13 cellular contexts compared by ENCODE assay signal in genomic region chr21:46064870-46065214, GRCh38. TPM values are rescaled to one million over a fixed set of nuclear protein-coding genes. Genes with fewer than 3 reads are reported as not detected.
DNase-seq lines count a peak whose midpoint lies in the region; ATAC-seq and TF ChIP-seq lines count a peak whose summit lies in the region.
"Had no signal": no experiment of that assay in that cellular context is flagged by ENCODE, and none has a peak within 500 bp of the region (broad histone marks: within the 10 kb centered on the region; RNA-seq: fewer than 3 reads in every experiment).

No MANE protein-coding gene starts in this region.

- H3K27me3 Mint-ChIP-seq in chondrocyte (ENCODE audit: low read depth) = no peaks in the 10 kb centered on the region

- H3K27ac ChIP-seq in HEK293 (ENCODE audit: extremely low read depth, low read depth, low read length) = no peak overlapping the region
- peak overlapping the region; percentile 22 for H3K27ac ChIP-seq in subcutaneous abdominal adipose tissue (ENCODE audit: low read depth, low read length)

- TF ChIP-seq CTCF in HEK293 (tag by site-specific recombination; IDR thresholded peaks at IDR 0.05) (no peak), chondrocyte (IDR thresholded peaks at IDR 0.05) (no peak), mucosa of descending colon (IDR thresholded peaks at IDR 0.05) (no peak)

- no peak for ATAC-seq in mucosa of descending colon
- ATAC-seq in HG02763 (IDR thresholded peaks at IDR 0.05; ENCODE audit: unreplicated experiment) = no peak
- no peak for ATAC-seq in HG02840 (IDR thresholded peaks at IDR 0.05; ENCODE audit: low FRiP score, unreplicated experiment)

- no peak overlapping the region for H3K4me3 ChIP-seq in HEK293 (ENCODE audit: low read depth, low read length)
- no peak overlapping the region for H3K4me3 ChIP-seq in mucosa of descending colon
- no peak overlapping the region for H3K4me3 ChIP-seq in subcutaneous abdominal adipose tissue (ENCODE audit: low read depth in 1 of 5, low read length in 5 of 5)

- H3K9me3 ChIP-seq in HEK293 (ENCODE audit: control insufficient read depth, insufficient read depth, low read depth, low read length) (no peaks in the 10 kb centered on the region), mucosa of descending colon (no peaks in the 10 kb centered on the region), subcutaneous abdominal adipose tissue (ENCODE audit: control insufficient read depth in 5 of 5, low read length in 5 of 5) (peaks cover 0 to 17% (median 9%) of the 10 kb centered on the region in 5 donors)

- CTCF ChIA-PET in HEK293 (lab: Yijun Ruan, JAX) = no interaction called here

- intact Hi-C loops in mucosa of descending colon (cut with DNase I, micrococcal nuclease) = no loop called here

- POLR2A ChIA-PET in HEK293 (lab: Yijun Ruan, JAX) = no interaction called here

- no peak overlapping the region for H3K9ac ChIP-seq in subcutaneous abdominal adipose tissue (ENCODE audit: low read length in 5 of 5)

- DNase-seq in chondrocyte (ENCODE audit: low spot score) = peak; percentile 82
- peak in 2 of 3 donors; percentile 0 to 22 for DNase-seq in mucosa of descending colon
- no peak for DNase-seq in AG08395 (ENCODE audit: low spot score)
- no peak for DNase-seq in stimulated activated naive CD4-positive, alpha-beta T cell (lab: John Stamatoyannopoulos, UW)
- DNase-seq: GF-D8; immature natural killer cell; NCI-H2029 treated with DMSO at 0.1 percent for 48 hours; stimulated activated CD4-positive, alpha-beta T cell treated with anti-CD3 and anti-CD28 coated beads, Interleukin-1b, Interleukin-23, amount 100 ng/mL, for 48 hours had no signal

- H3K9me3 Mint-ChIP-seq in chondrocyte (ENCODE audit: low read depth) = peaks cover 14% of the 10 kb centered on the region

- peak overlapping the region; percentile 95 for H3K27ac Mint-ChIP-seq in chondrocyte (ENCODE audit: unreplicated experiment)
- H3K27ac Mint-ChIP-seq: immature natural killer cell had no signal

- H3K4me3 Mint-ChIP-seq in chondrocyte (ENCODE audit: unreplicated experiment) = no peak overlapping the region
- H3K4me3 Mint-ChIP-seq: immature natural killer cell had no signal

- peaks cover 0 to 33% (median 3%) of the 10 kb centered on the region in 5 donors for H3K27me3 ChIP-seq in subcutaneous abdominal adipose tissue (ENCODE audit: control insufficient read depth in 5 of 5, insufficient read depth in 4 of 5, low read length in 5 of 5)

- H3K4me1 ChIP-seq in HEK293 (ENCODE audit: control insufficient read depth, insufficient read depth, low read length) = no peaks in the 10 kb centered on the region
- H3K4me1 ChIP-seq in mucosa of descending colon (ENCODE audit: low read depth) = no peaks in the 10 kb centered on the region
- peaks cover 12 to 63% (median 53%) of the 10 kb centered on the region in 5 donors for H3K4me1 ChIP-seq in subcutaneous abdominal adipose tissue (ENCODE audit: control insufficient read depth in 5 of 5, insufficient read depth in 5 of 5, low read length in 5 of 5)

- peaks cover 65% of the 10 kb centered on the region for H3K4me1 Mint-ChIP-seq in chondrocyte (ENCODE audit: low read depth)
- H3K4me1 Mint-ChIP-seq: immature natural killer cell had no signal

- H3K36me3 Mint-ChIP-seq in chondrocyte (ENCODE audit: low read depth) = no peaks in the 10 kb centered on the region
- H3K36me3 Mint-ChIP-seq: CD8-positive, alpha-beta memory T cell; immature natural killer cell had no signal

- no peaks in the 10 kb centered on the region for H3K36me3 ChIP-seq in HEK293 (ENCODE audit: control insufficient read depth in 2 of 2, insufficient read depth in 1 of 2, low read length in 2 of 2)
- H3K36me3 ChIP-seq in mucosa of descending colon (ENCODE audit: low read depth) = no peaks in the 10 kb centered on the region
- no peaks in the 10 kb centered on the region for H3K36me3 ChIP-seq in subcutaneous abdominal adipose tissue (ENCODE audit: control insufficient read depth in 5 of 5, insufficient read depth in 5 of 5, low read length in 5 of 5)

TF ChIP-seq in HEK293, 187 proteins besides CTCF, POLR2A, EP300 and RAD21:
- TF ChIP-seq EGR2 (tag by site-specific recombination; IDR thresholded peaks at IDR 0.05; ENCODE audit: low read depth) (peak; percentile 87), ZNF776 (tag by site-specific recombination; IDR thresholded peaks at IDR 0.05; ENCODE audit: borderline replicate concordance) (no peak), ZFHX2 (tag by site-specific recombination; conservative IDR thresholded peaks at IDR 0.05) (peak; percentile 65)
TF ChIP-seq in HEK293: peak in this region for 2.

RNA-seq across cellular contexts. Expression of gene COL6A2, which starts 33.1 kb away (rescaled TPM):
- total RNA-seq in chondrocyte = 1,314 to 1,671 TPM (median 1,646 TPM) in 3 replicates
- total RNA-seq in mucosa of descending colon = 100 to 1,000 TPM in 2 of 3 donors, 10 to 100 TPM in 1; 65.1 to 858 (median 191) TPM

Comparison
In these comparisons a context has a peak if more than half of its experiments do, and no peak if none do; other contexts are left out.
1. DNase-seq: peak in chondrocyte (single experiment) and mucosa of descending colon (2 of 3); none in AG08395 (single experiment) and stimulated activated naive CD4-positive, alpha-beta T cell (0 of 6).